In genomic region chr6:83708546-83708969, GRCh38 we compare ENCODE assay signal across 8 cellular contexts. TPM values are rescaled to one million over a fixed set of nuclear protein-coding genes. Genes with fewer than 3 reads are reported as not detected.
DNase-seq lines count a peak whose midpoint lies in the region; ATAC-seq and TF ChIP-seq lines count a peak whose summit lies in the region.

No MANE protein-coding gene starts in this region.

- H3K9ac ChIP-seq in NT2/D1 (ENCODE audit: insufficient read length, low read depth), result peak overlapping the region; percentile 72

- H3K9me3 ChIP-seq in NT2/D1 (ENCODE audit: insufficient read depth, low read length) (no peaks in the 10 kb centered on the region), psoas muscle (no peaks in the 10 kb centered on the region)

- H3K27me3 ChIP-seq in NT2/D1 (ENCODE audit: insufficient read depth, insufficient read length), result peaks cover 41% of the 10 kb centered on the region
- H3K27me3 ChIP-seq in psoas muscle (ENCODE audit: insufficient read depth in 3 of 3, low read length in 2 of 3), result peaks cover 0 to 47% (median 10%) of the 10 kb centered on the region in 3 donors

- no peaks in the 10 kb centered on the region for H3K4me1 ChIP-seq in NT2/D1 (ENCODE audit: insufficient read depth, insufficient read length)
- no peaks in the 10 kb centered on the region for H3K4me1 ChIP-seq in psoas muscle

- H3K36me3 ChIP-seq in NT2/D1 (ENCODE audit: insufficient read depth, insufficient read length, low read length) (no peaks in the 10 kb centered on the region), psoas muscle (ENCODE audit: insufficient read depth in 1 of 2, low read depth in 1 of 2) (no peaks in the 10 kb centered on the region)

- intact Hi-C loops in psoas muscle (cut with DNase I), result no loop called here

- no peak overlapping the region for H3K27ac ChIP-seq in psoas muscle

- peak overlapping the region; percentile 65 for H3K4me3 ChIP-seq in NT2/D1 (ENCODE audit: insufficient read length, low read depth)
- peak overlapping the region; percentile 21 to 34 for H3K4me3 ChIP-seq in foreskin fibroblast (ENCODE audit: low read depth in 1 of 2, low read length in 2 of 2)
- peak overlapping the region; percentile 64 for H3K4me3 ChIP-seq in psoas muscle

- WGBS in psoas muscle, 3 donors, result 0 to 1% (median 0%) methylated on average over 23 to 52 of the region's 52 CpGs

- no peak for DNase-seq in NT2/D1 (ENCODE audit: low read depth, low spot score)
- peak; percentile 6 to 47 for DNase-seq in foreskin fibroblast
- DNase-seq in psoas muscle, result no peak
- no peak for DNase-seq in mesenteric fat pad (ENCODE audit: low spot score)
- no peak for DNase-seq in inferior parietal cortex (ENCODE audit: extremely low spot score)

- no peak for TF ChIP-seq CTCF in foreskin fibroblast (IDR thresholded peaks at IDR 0.05; ENCODE audit: low read depth, low read length)
- TF ChIP-seq CTCF in psoas muscle (IDR thresholded peaks at IDR 0.05), result no peak

- peak; percentile 61 for ATAC-seq in GM18907 (IDR thresholded peaks at IDR 0.05; ENCODE audit: unreplicated experiment)
- peak in 2 of 4 donors; percentile 11 to 35 for ATAC-seq in psoas muscle
- ATAC-seq in GM19452 (IDR thresholded peaks at IDR 0.05; ENCODE audit: unreplicated experiment), result no peak
- ATAC-seq in HG02571 (IDR thresholded peaks at IDR 0.05; ENCODE audit: unreplicated experiment), result no peak

RNA-seq across cellular contexts. Expression of gene SNAP91, which starts 0.3 kb away (rescaled TPM):
- total RNA-seq in psoas muscle, result under 1 TPM in 2 of 4 donors, not detected in 2; 0.51 to 0.81 TPM
- under 1 TPM in 1 of 3 donors, not detected in 2; 0.09 TPM for polyA plus RNA-seq in psoas muscle
- 0.48 TPM for total RNA-seq in mesenteric fat pad

Comparison
In these comparisons a context has a peak if more than half of its experiments do, and no peak if none do; other contexts are left out.
1. DNase-seq: peak in foreskin fibroblast (2 of 2); none in NT2/D1 (single experiment), psoas muscle (0 of 2), mesenteric fat pad (single experiment) and inferior parietal cortex (single experiment).
2. Peak in every context shown above with its lines, with median percentiles within 50 percentile points of each other: H3K4me3 ChIP-seq.